ENCODE assay signal across 27 cellular contexts in the genomic region with DNA sequence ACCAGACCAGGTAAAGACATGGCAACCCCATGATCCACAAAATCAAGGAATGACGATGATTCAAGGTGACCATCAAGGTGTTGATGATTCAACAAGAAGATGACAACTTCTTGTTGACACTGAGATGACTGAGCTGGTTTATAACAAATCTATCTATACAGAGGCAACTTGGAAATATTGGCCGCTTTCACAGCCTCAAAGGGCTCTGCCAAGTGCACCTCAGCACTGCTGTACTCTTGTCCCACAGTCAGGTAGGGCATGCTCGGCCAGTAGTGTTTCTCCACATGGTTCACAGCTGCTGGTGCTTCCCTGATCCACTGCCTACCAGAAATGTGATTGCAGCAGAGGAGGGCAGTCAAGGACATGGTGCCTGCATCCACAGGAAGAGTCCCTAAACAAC.
"Had no signal": no experiment of that assay in that cellular context is flagged by ENCODE, and none has a peak within 500 bp of the region (broad histone marks: within the 10 kb centered on the region; RNA-seq: fewer than 3 reads in every experiment).

No MANE protein-coding gene starts in this region.

- H3K9me3 ChIP-seq: colonic mucosa, esophagus squamous epithelium, gastrocnemius medialis, gastroesophageal sphincter, heart left ventricle, heart right ventricle had no signal

- H3K36me3 ChIP-seq: colonic mucosa, esophagus squamous epithelium, gastrocnemius medialis, gastroesophageal sphincter, heart left ventricle, heart right ventricle had no signal

- H3K4me1 ChIP-seq: colonic mucosa, esophagus squamous epithelium, foreskin keratinocyte, gastrocnemius medialis, gastroesophageal sphincter had no signal

- ATAC-seq: effector memory CD8-positive, alpha-beta T cell; esophagus mucosa; foreskin keratinocyte; gastrocnemius medialis; gastroesophageal sphincter; heart left ventricle; heart right ventricle had no signal

- FAIRE-seq: colon, endometrium, endothelial cell of umbilical vein, frontal cortex had no signal

- DNase-seq: colonic mucosa; cortex of kidney; dermis blood vessel endothelial cell; dorsolateral prefrontal cortex; effector CD4-positive, alpha-beta T cell; effector CD8-positive, alpha-beta T cell; effector memory CD4-positive, alpha-beta T cell; effector memory CD8-positive, alpha-beta T cell; endodermal cell; erythroblast; esophagus squamous epithelium; foreskin fibroblast; foreskin keratinocyte; foreskin melanocyte; gastrocnemius medialis; glutamatergic neuron; head of caudate nucleus; heart left ventricle; heart right ventricle had no signal

- H3K4me3 ChIP-seq: colonic mucosa, coronary artery, dorsolateral prefrontal cortex, esophagus squamous epithelium, gastrocnemius medialis, gastroesophageal sphincter, heart left ventricle, heart right ventricle had no signal

- H3K27me3 ChIP-seq: colonic mucosa, dorsolateral prefrontal cortex, gastrocnemius medialis had no signal

- H3K27ac ChIP-seq: colonic mucosa, coronary artery, dorsolateral prefrontal cortex, epithelial cell of prostate, esophagus squamous epithelium, foreskin keratinocyte, gastrocnemius medialis, gastroesophageal sphincter, heart left ventricle, heart right ventricle had no signal
